In genomic region chr3:187729598-187729997, GRCh38 we compare ENCODE assay signal across 41 cellular contexts. TPM values are rescaled to one million over a fixed set of nuclear protein-coding genes. Genes with fewer than 3 reads are reported as not detected.
"Had no signal": no experiment of that assay in that cellular context is flagged by ENCODE, and none has a peak within 500 bp of the region (broad histone marks: within the 10 kb centered on the region; RNA-seq: fewer than 3 reads in every experiment).

No MANE protein-coding gene starts in this region.

- H3K36me3 Mint-ChIP-seq: activated CD8-positive, alpha-beta memory T cell treated with anti-CD3 and anti-CD28 coated beads, Interleukin-2, amount 10 ng/mL, durations not matched to agents 7 days and 5 days; activated naive CD8-positive, alpha-beta T cell treated with anti-CD3 and anti-CD28 coated beads for 36 hours had no signal

- H3K4me3 Mint-ChIP-seq: activated CD4-positive, alpha-beta memory T cell treated with anti-CD3 and anti-CD28 coated beads, Interleukin-2, amount 10 ng/mL, durations not matched to agents 7 days and 5 days; activated CD8-positive, alpha-beta memory T cell treated with anti-CD3 and anti-CD28 coated beads, Interleukin-2, amount 10 ng/mL, durations not matched to agents 7 days and 5 days; activated naive CD8-positive, alpha-beta T cell treated with anti-CD3 and anti-CD28 coated beads for 36 hours; activated T-cell treated with anti-CD3 and anti-CD28 coated beads, Interleukin-2, amount 50 U/mL, for 72 hours; activated T-helper 17 cell treated with anti-CD3 and anti-CD28 coated beads, Interleukin-2, amount 50 U/mL, for 72 hours had no signal

- H3K4me1 Mint-ChIP-seq: activated CD4-positive, alpha-beta memory T cell treated with anti-CD3 and anti-CD28 coated beads, Interleukin-2, amount 10 ng/mL, durations not matched to agents 7 days and 5 days; activated CD8-positive, alpha-beta memory T cell treated with anti-CD3 and anti-CD28 coated beads, Interleukin-2, amount 10 ng/mL, durations not matched to agents 7 days and 5 days; activated naive CD8-positive, alpha-beta T cell treated with anti-CD3 and anti-CD28 coated beads for 36 hours had no signal

- H3K27me3 ChIP-seq: ascending aorta, cardiac muscle cell, MG63, Peyer's patch had no signal

- DNase-seq: activated CD4-positive, alpha-beta memory T cell treated with anti-CD3 and anti-CD28 coated beads, Interleukin-2, amount 10 ng/mL, durations not matched to agents 7 days and 5 days; activated CD4-positive, alpha-beta T cell treated with anti-CD3 and anti-CD28 coated beads for 1 hour; activated CD4-positive, alpha-beta T cell treated with anti-CD3 and anti-CD28 coated beads for 48 hours; activated CD4-positive, CD25-positive, alpha-beta regulatory T cell; activated CD8-positive, alpha-beta memory T cell treated with anti-CD3 and anti-CD28 coated beads for 24 hours; activated CD8-positive, alpha-beta memory T cell treated with anti-CD3 and anti-CD28 coated beads, Interleukin-2, amount 10 ng/mL, durations not matched to agents 7 days and 5 days; activated CD8-positive, alpha-beta memory T cell treated with anti-CD3 and anti-CD28 coated beads, Interleukin-2, amount 50 U/mL, for 48 hours; activated effector memory CD4-positive, alpha-beta T cell treated with anti-CD3 and anti-CD28 coated beads, Interleukin-2, amount 50 U/mL, for 16 hours; activated naive CD4-positive, alpha-beta T cell; activated naive CD4-positive, alpha-beta T cell treated with anti-CD3 and anti-CD28 coated beads, Interleukin-2, amount 50 U/mL, for 16 hours; activated naive CD8-positive, alpha-beta T cell treated with anti-CD3 and anti-CD28 coated beads for 36 hours; activated T-cell treated with anti-CD3 and anti-CD28 coated beads, Interleukin-2, amount 50 U/mL, for 72 hours; amygdala; Kasumi-1; KBM-7; MG63; NCI-H1048; NCI-H1105 treated with DMSO at 0.1 percent for 48 hours; NCI-H1436; NCI-H1694; NCI-H1930; NCI-H2081 treated with DMSO at 0.1 percent for 48 hours; NCI-H345; NCI-H524 treated with DMSO at 0.1 percent for 48 hours; NK-92 treated with Interleukin-12 subunit alpha and Interleukin-12 subunit beta, amount 100 ng/mL, for 24 hours; PC-3; Peyer's patch; RPMI8226; SIG-M5; T-helper 1 cell; T-helper 2 cell; T1000; WERI-Rb-1 had no signal

- H3K27me3 Mint-ChIP-seq: activated CD4-positive, alpha-beta memory T cell treated with anti-CD3 and anti-CD28 coated beads, Interleukin-2, amount 10 ng/mL, durations not matched to agents 7 days and 5 days; activated CD8-positive, alpha-beta memory T cell treated with anti-CD3 and anti-CD28 coated beads, Interleukin-2, amount 10 ng/mL, durations not matched to agents 7 days and 5 days; activated naive CD8-positive, alpha-beta T cell treated with anti-CD3 and anti-CD28 coated beads for 36 hours; activated T-helper 17 cell treated with anti-CD3 and anti-CD28 coated beads, Interleukin-2, amount 50 U/mL, for 72 hours had no signal

- H3K27ac Mint-ChIP-seq: activated CD4-positive, alpha-beta memory T cell treated with anti-CD3 and anti-CD28 coated beads, Interleukin-2, amount 10 ng/mL, durations not matched to agents 7 days and 5 days; activated CD8-positive, alpha-beta memory T cell treated with anti-CD3 and anti-CD28 coated beads, Interleukin-2, amount 10 ng/mL, durations not matched to agents 7 days and 5 days; activated naive CD8-positive, alpha-beta T cell treated with anti-CD3 and anti-CD28 coated beads for 36 hours; activated T-cell treated with anti-CD3 and anti-CD28 coated beads, Interleukin-2, amount 50 U/mL, for 72 hours; activated T-helper 17 cell treated with anti-CD3 and anti-CD28 coated beads, Interleukin-2, amount 50 U/mL, for 72 hours had no signal

- H3K36me3 ChIP-seq: cardiac muscle cell, WERI-Rb-1 had no signal

- H3K27ac ChIP-seq: ascending aorta, cardiac muscle cell, Peyer's patch, WERI-Rb-1 had no signal

- H3K9me3 Mint-ChIP-seq: activated CD4-positive, alpha-beta memory T cell treated with anti-CD3 and anti-CD28 coated beads, Interleukin-2, amount 10 ng/mL, durations not matched to agents 7 days and 5 days; activated naive CD8-positive, alpha-beta T cell treated with anti-CD3 and anti-CD28 coated beads for 36 hours; activated T-cell treated with anti-CD3 and anti-CD28 coated beads, Interleukin-2, amount 50 U/mL, for 72 hours; activated T-helper 17 cell treated with anti-CD3 and anti-CD28 coated beads, Interleukin-2, amount 50 U/mL, for 72 hours had no signal

- ATAC-seq: activated CD8-positive, alpha-beta memory T cell treated with anti-CD3 and anti-CD28 coated beads, Interleukin-2, amount 10 ng/mL, durations not matched to agents 7 days and 5 days; activated T-cell treated with anti-CD3 and anti-CD28 coated beads, Interleukin-2, amount 50 U/mL, for 72 hours; activated T-helper 17 cell treated with anti-CD3 and anti-CD28 coated beads, Interleukin-2, amount 50 U/mL, for 72 hours; PC-3; Right ventricle myocardium inferior; SK-N-SH treated with all-trans-retinoic acid at 6 μM for 48 hours had no signal

- H3K9me3 ChIP-seq: ascending aorta, MG63, Peyer's patch had no signal

- H3K4me3 ChIP-seq: ascending aorta, cardiac muscle cell, MG63, Peyer's patch had no signal

- H3K4me1 ChIP-seq: ascending aorta, Peyer's patch had no signal

RNA-seq across cellular contexts. Expression of gene RTP2, which starts 27.2 kb away (rescaled TPM):
- total RNA-seq: activated CD4-positive, alpha-beta memory T cell treated with anti-CD3 and anti-CD28 coated beads, Interleukin-2, amount 10 ng/mL, durations not matched to agents 7 days and 5 days; activated CD8-positive, alpha-beta memory T cell treated with anti-CD3 and anti-CD28 coated beads, Interleukin-2, amount 10 ng/mL, durations not matched to agents 7 days and 5 days; activated naive CD8-positive, alpha-beta T cell treated with anti-CD3 and anti-CD28 coated beads for 36 hours; activated T-cell treated with anti-CD3 and anti-CD28 coated beads, Interleukin-2, amount 50 U/mL, for 72 hours; activated T-helper 17 cell treated with anti-CD3 and anti-CD28 coated beads, Interleukin-2, amount 50 U/mL, for 72 hours; ascending aorta; cardiac muscle cell; NCI-H460; PC-3; Peyer's patch; Right ventricle myocardium inferior; SK-MEL-5 had no signal
- polyA plus RNA-seq: adipose tissue, cardiac muscle cell had no signal

RNA-seq across cellular contexts. Expression of gene SST, which starts 59.4 kb away (rescaled TPM):
- total RNA-seq: activated CD4-positive, alpha-beta memory T cell treated with anti-CD3 and anti-CD28 coated beads, Interleukin-2, amount 10 ng/mL, durations not matched to agents 7 days and 5 days; activated CD8-positive, alpha-beta memory T cell treated with anti-CD3 and anti-CD28 coated beads, Interleukin-2, amount 10 ng/mL, durations not matched to agents 7 days and 5 days; activated naive CD8-positive, alpha-beta T cell treated with anti-CD3 and anti-CD28 coated beads for 36 hours; activated T-cell treated with anti-CD3 and anti-CD28 coated beads, Interleukin-2, amount 50 U/mL, for 72 hours; activated T-helper 17 cell treated with anti-CD3 and anti-CD28 coated beads, Interleukin-2, amount 50 U/mL, for 72 hours; ascending aorta; NCI-H460; PC-3; Right ventricle myocardium inferior; SK-MEL-5 had no signal
